ENCODE assay signal across 24 cellular contexts in genomic region chr3:18734309-18734708, GRCh38.
"Had no signal": no experiment of that assay in that cellular context is flagged by ENCODE, and none has a peak within 500 bp of the region (broad histone marks: within the 10 kb centered on the region; RNA-seq: fewer than 3 reads in every experiment).

No MANE protein-coding gene starts in this region.

- DNase-seq: IMR-90; Karpas-422; KG1; MG63; NCI-H1092; NCI-H1105 treated with DMSO at 0.1 percent for 48 hours; NCI-H1417 treated with DMSO at 0.1 percent for 48 hours; NCI-H146; NCI-H187; NCI-H2029; NCI-H2081 treated with DMSO at 0.1 percent for 48 hours; NCI-H2171; NCI-H226; NCI-H446; NCI-H510A; NCI-H524 treated with DMSO at 0.1 percent for 48 hours; NCI-H69; NCI-H774; NK-92 treated with Interleukin-12 subunit alpha and Interleukin-12 subunit beta, amount 100 ng/mL, for 24 hours; PC-3; SHP77 had no signal

- H3K27ac ChIP-seq: RWPE1 had no signal

- H3K4me2 ChIP-seq: SK-N-SH had no signal

- ATAC-seq: Panc1, PC-3 had no signal

- H3K4me3 ChIP-seq: MG63 had no signal

- H3K36me3 ChIP-seq: MG63 had no signal

- H3K9ac ChIP-seq: SK-N-SH had no signal

- H3K27me3 ChIP-seq: MG63 had no signal

- H3K9me3 ChIP-seq: MG63, SK-N-SH had no signal
